ENCODE assay signal across 8 cellular contexts in genomic region chr1:36609241-36610027, GRCh38.
DNase-seq lines count a peak whose midpoint lies in the region; ATAC-seq and TF ChIP-seq lines count a peak whose summit lies in the region.

No MANE protein-coding gene starts in this region.

- peaks cover 2% of the 10 kb centered on the region for H3K9me3 Mint-ChIP-seq in memory B cell

- H3K36me3 ChIP-seq in tibial nerve: no peaks in the 10 kb centered on the region

- DNase-seq in stimulated activated naive CD4-positive, alpha-beta T cell treated with Interleukin-2 at 50 U/mL for 16 hours (lab: John Stamatoyannopoulos, UW): peak; percentile 5
- DNase-seq in stimulated activated naive CD4-positive, alpha-beta T cell (lab: John Stamatoyannopoulos, UW): no peak
- DNase-seq in NCI-H1105 (lab: John Stamatoyannopoulos, UW) (peak; percentile 56), cerebellum (ENCODE audit: low spot score) (peak; percentile 25), memory B cell (ENCODE audit: low spot score in 2 of 2) (peak; percentile 14 to 21), tibial nerve (ENCODE audit: low spot score in 2 of 2) (peak in 1 of 2 donors; percentile 6), dedifferentiated amniotic fluid mesenchymal stem cell (ENCODE audit: extremely low spot score) (no peak)

- TF ChIP-seq EP300 in tibial nerve (IDR thresholded peaks at IDR 0.05): no peak

- no peak overlapping the region for H3K4me3 Mint-ChIP-seq in memory B cell

- H3K9me3 ChIP-seq in tibial nerve: no peaks in the 10 kb centered on the region

- no peak overlapping the region for H3K27ac Mint-ChIP-seq in memory B cell

- no peak overlapping the region for H3K27ac ChIP-seq in tibial nerve

- H3K27me3 Mint-ChIP-seq in memory B cell: peaks cover 8% of the 10 kb centered on the region

- no peak overlapping the region for H3K4me3 ChIP-seq in tibial nerve

- peaks cover 0 to 6% of the 10 kb centered on the region in 2 donors for H3K27me3 ChIP-seq in tibial nerve

- no peaks in the 10 kb centered on the region for H3K4me1 ChIP-seq in tibial nerve

- TF ChIP-seq CTCF in tibial nerve (IDR thresholded peaks at IDR 0.05): peak; percentile 34 to 57 (median 45)

- H3K36me3 Mint-ChIP-seq in memory B cell: no peaks in the 10 kb centered on the region

- no peak for TF ChIP-seq POLR2A in tibial nerve (IDR thresholded peaks at IDR 0.05)

- H3K4me1 Mint-ChIP-seq in memory B cell: no peaks in the 10 kb centered on the region

- ATAC-seq in SK-N-SH treated with all-trans-retinoic acid at 6 μM for 48 hours: peak; percentile 87
- ATAC-seq in memory B cell (ENCODE audit: low read depth): peak; percentile 48

- 40 to 46% methylated on average over 6 of the region's 6 CpGs for WGBS in tibial nerve, 2 donors

TF ChIP-seq in SK-N-SH treated with all-trans-retinoic acid at 6 μM for 48 hours, 23 proteins besides CTCF, POLR2A, EP300 and RAD21:
- TF ChIP-seq, protein P1, sequence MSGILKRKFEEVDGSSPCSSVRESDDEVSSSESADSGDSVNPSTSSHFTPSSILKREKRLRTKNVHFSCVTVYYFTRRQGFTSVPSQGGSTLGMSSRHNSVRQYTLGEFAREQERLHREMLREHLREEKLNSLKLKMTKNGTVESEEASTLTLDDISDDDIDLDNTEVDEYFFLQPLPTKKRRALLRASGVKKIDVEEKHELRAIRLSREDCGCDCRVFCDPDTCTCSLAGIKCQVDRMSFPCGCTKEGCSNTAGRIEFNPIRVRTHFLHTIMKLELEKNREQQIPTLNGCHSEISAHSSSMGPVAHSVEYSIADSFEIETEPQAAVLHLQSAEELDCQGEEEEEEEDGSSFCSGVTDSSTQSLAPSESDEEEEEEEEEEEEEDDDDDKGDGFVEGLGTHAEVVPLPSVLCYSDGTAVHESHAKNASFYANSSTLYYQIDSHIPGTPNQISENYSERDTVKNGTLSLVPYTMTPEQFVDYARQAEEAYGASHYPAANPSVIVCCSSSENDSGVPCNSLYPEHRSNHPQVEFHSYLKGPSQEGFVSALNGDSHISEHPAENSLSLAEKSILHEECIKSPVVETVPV (CRISPR knock-in tag; IDR thresholded peaks at IDR 0.05): no peak
- no peak for TF ChIP-seq TSHZ2 (CRISPR knock-in tag; IDR thresholded peaks at IDR 0.05)
- no peak for TF ChIP-seq ARNTL (CRISPR knock-in tag; IDR thresholded peaks at IDR 0.05; ENCODE audit: borderline replicate concordance, low read depth)
- TF ChIP-seq OSR1 (CRISPR knock-in tag; IDR thresholded peaks at IDR 0.05): no peak
- TF ChIP-seq PPARA (CRISPR knock-in tag; IDR thresholded peaks at IDR 0.05; ENCODE audit: borderline replicate concordance): no peak
- TF ChIP-seq ISL1 (CRISPR knock-in tag; IDR thresholded peaks at IDR 0.05): no peak
- no peak for TF ChIP-seq ZNF8 (CRISPR knock-in tag; IDR thresholded peaks at IDR 0.05)
- TF ChIP-seq RARB (CRISPR knock-in tag; IDR thresholded peaks at IDR 0.05): no peak
- no peak for TF ChIP-seq BACH2 (CRISPR knock-in tag; IDR thresholded peaks at IDR 0.05; ENCODE audit: borderline replicate concordance)
- TF ChIP-seq ZFP3 (CRISPR knock-in tag; IDR thresholded peaks at IDR 0.05): no peak
- no peak for TF ChIP-seq TOX (CRISPR knock-in tag; IDR thresholded peaks at IDR 0.05; ENCODE audit: borderline replicate concordance)
- TF ChIP-seq ESRRG (CRISPR knock-in tag; IDR thresholded peaks at IDR 0.05): no peak
- no peak for TF ChIP-seq CSDC2 (CRISPR knock-in tag; IDR thresholded peaks at IDR 0.05)
- TF ChIP-seq GLIS3 (CRISPR knock-in tag; IDR thresholded peaks at IDR 0.05): no peak
- no peak for TF ChIP-seq SNAI2 (CRISPR knock-in tag; IDR thresholded peaks at IDR 0.05)
- no peak for TF ChIP-seq ZFP30 (CRISPR knock-in tag; IDR thresholded peaks at IDR 0.05)
- TF ChIP-seq TCF4 (CRISPR knock-in tag; IDR thresholded peaks at IDR 0.05; ENCODE audit: borderline replicate concordance): no peak

Comparison
In these comparisons a context has a peak if more than half of its experiments do, and no peak if none do; other contexts are left out.
1. DNase-seq: peak in stimulated activated naive CD4-positive, alpha-beta T cell treated with Interleukin-2 at 50 U/mL for 16 hours (single experiment), NCI-H1105 (single experiment), cerebellum (single experiment) and memory B cell (2 of 2); none in stimulated activated naive CD4-positive, alpha-beta T cell (0 of 6) and dedifferentiated amniotic fluid mesenchymal stem cell (single experiment).